In the genomic region with DNA sequence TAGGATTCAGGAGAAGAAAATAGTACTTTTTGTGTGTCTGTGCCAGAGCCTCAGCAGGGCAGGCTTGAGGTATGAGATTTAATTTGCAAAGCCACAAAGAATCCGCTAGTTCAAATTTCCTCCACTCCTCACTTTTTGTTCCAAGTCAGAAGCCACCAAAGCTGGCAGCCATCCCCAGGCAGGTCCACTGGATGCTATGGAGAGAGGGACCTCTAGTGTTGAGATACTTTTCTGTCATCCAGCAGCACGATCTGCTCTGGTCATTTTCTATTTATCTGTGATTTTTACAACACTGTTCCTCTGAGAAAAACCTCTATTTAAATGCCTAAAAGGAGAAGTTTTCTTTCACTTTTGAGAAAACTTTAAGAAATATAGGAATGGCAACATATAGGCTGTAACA, we compare ENCODE assay signal across 8 cellular contexts.
A peak's percentile ranks its signal among the peaks of the same experiment; 100 is the strongest.
DNase-seq lines count a peak whose midpoint lies in the region; ATAC-seq, FAIRE-seq and TF ChIP-seq lines count a peak whose summit lies in the region.

No MANE protein-coding gene starts in this region.

- no peak overlapping the region for H3K27ac Mint-ChIP-seq in MCF 10A (ENCODE audit: low read depth, unreplicated experiment)

- H3K4me1 ChIP-seq in kidney (ENCODE audit: control insufficient read depth in 1 of 2, insufficient read depth in 1 of 2, low read depth in 1 of 2, low read length in 2 of 2) (no peaks in the 10 kb centered on the region), testis (no peaks in the 10 kb centered on the region)

- H3K27me3 ChIP-seq in testis = no peaks in the 10 kb centered on the region

- 30 to 37% methylated on average over 2 of the region's 2 CpGs for WGBS in testis, 2 donors

- no peak for TF ChIP-seq POLR2A in testis (IDR thresholded peaks at IDR 0.05)

- ATAC-seq in HG02798 (IDR thresholded peaks at IDR 0.05; ENCODE audit: poor library complexity, unreplicated experiment) = no peak
- ATAC-seq in GM18867 (IDR thresholded peaks at IDR 0.05; ENCODE audit: unreplicated experiment) = no peak

- no peak overlapping the region for H3K9ac ChIP-seq in kidney (ENCODE audit: low read length in 2 of 2)

- H3K9me3 Mint-ChIP-seq in MCF 10A (ENCODE audit: unreplicated experiment) = no peaks in the 10 kb centered on the region

- no peaks in the 10 kb centered on the region for H3K36me3 ChIP-seq in kidney (ENCODE audit: control insufficient read depth in 1 of 2, insufficient read depth in 2 of 2, low read length in 2 of 2)
- H3K36me3 ChIP-seq in testis (ENCODE audit: low read depth, missing control alignments) = no peaks in the 10 kb centered on the region

- no peak overlapping the region for H3K4me3 Mint-ChIP-seq in MCF 10A (ENCODE audit: unreplicated experiment)

- H3K4me3 ChIP-seq in kidney (ENCODE audit: low read length in 2 of 2) = no peak overlapping the region
- no peak overlapping the region for H3K4me3 ChIP-seq in testis

- H3K36me3 Mint-ChIP-seq in MCF 10A (ENCODE audit: insufficient read depth, unreplicated experiment) = no peaks in the 10 kb centered on the region

- H3K4me1 Mint-ChIP-seq in MCF 10A (ENCODE audit: insufficient read depth, unreplicated experiment) = no peaks in the 10 kb centered on the region

- no peaks in the 10 kb centered on the region for H3K9me3 ChIP-seq in kidney (ENCODE audit: control insufficient read depth in 1 of 2, low read length in 2 of 2)
- H3K9me3 ChIP-seq in testis = no peaks in the 10 kb centered on the region

- BruUV-seq in MCF 10A (replicated peaks; lab: Mats Ljungman, UMichigan) = no TSS peak

- TF ChIP-seq CTCF in GM13977 (IDR thresholded peaks at IDR 0.05; ENCODE audit: extremely low read depth, insufficient read depth, missing control alignments) (peak; percentile 52), MCF 10A (IDR thresholded peaks at IDR 0.05; ENCODE audit: unreplicated experiment) (peak; percentile 22), kidney (IDR thresholded peaks at IDR 0.05; ENCODE audit: borderline replicate concordance, extremely low read depth, insufficient read depth) (peak; percentile 63), testis (IDR thresholded peaks at IDR 0.05) (peak; percentile 30 to 44 (median 37))

- POLR2A ChIA-PET in MCF 10A (lab: Yijun Ruan, JAX) = interaction anchor here (0.6 kb wide), 2 partner anchors 364 to 400 kb away, joined by 3 read pairs; partner anchors contain the start of gene SUV39H2

- intact Hi-C loops in MCF 10A (cut with micrococcal nuclease) (loop anchor here (1.0 kb wide), 2 partner anchors 281 to 691 kb away; no protein-coding TSS in a partner anchor), kidney (cut with DNase I) (no loop called here), testis (cut with DNase I; ENCODE audit: low total_unique reads) (no loop called here)

- FAIRE-seq in kidney (lab: Jason Lieb, UNC) = peak; percentile 69

- H3K27ac ChIP-seq in kidney (ENCODE audit: low read depth in 2 of 2, low read length in 2 of 2) (no peak overlapping the region), testis (no peak overlapping the region)

- DNase-seq in AG08396 (ENCODE audit: low spot score) (peak; percentile 69), GM13977 (ENCODE audit: low spot score) (peak; percentile 33), NCI-H446 treated with DMSO at 0.1 percent for 48 hours (lab: John Stamatoyannopoulos, UW) (peak; percentile 55), MCF 10A (ENCODE audit: unreplicated experiment) (peak; percentile 60), kidney (peak; percentile 79), testis (peak; percentile 78)

- in situ Hi-C loops in GM13977 (cut with MboI; ENCODE audit: low pct_unique_long_range_greater_than_20kb, low sequenced_read_pairs, unreplicated experiment) = no loop called here

- H3K27me3 Mint-ChIP-seq in MCF 10A (ENCODE audit: insufficient read depth, unreplicated experiment) = no peaks in the 10 kb centered on the region

- CTCF ChIA-PET in MCF 10A (lab: Yijun Ruan, JAX) = interaction anchor here (0.9 to 1.3 kb wide), 5 partner anchors 20 to 695 kb away, joined by 3 read pairs; no protein-coding TSS in a partner anchor
